Comparison of ENCODE assay signal across 11 cellular contexts in genomic region chr3:44885618-44886017, GRCh38. TPM values are rescaled to one million over a fixed set of nuclear protein-coding genes. Genes with fewer than 3 reads are reported as not detected.
DNase-seq lines count a peak whose midpoint lies in the region; ATAC-seq, FAIRE-seq and TF ChIP-seq lines count a peak whose summit lies in the region.
"Had no signal": no experiment of that assay in that cellular context is flagged by ENCODE, and none has a peak within 500 bp of the region (broad histone marks: within the 10 kb centered on the region; RNA-seq: fewer than 3 reads in every experiment).

No MANE protein-coding gene starts in this region.

- H3K9ac ChIP-seq in fibroblast of lung (ENCODE audit: insufficient read depth, low read length) (no peak overlapping the region), skeletal muscle satellite cell (ENCODE audit: low read depth, low read length) (peak overlapping the region; percentile 65)

- H3K36me3 ChIP-seq in fibroblast of lung (ENCODE audit: control insufficient read depth, insufficient read depth, low read length), result no peaks in the 10 kb centered on the region
- H3K36me3 ChIP-seq in skeletal muscle satellite cell (ENCODE audit: insufficient read depth, low read length), result no peaks in the 10 kb centered on the region

- TF ChIP-seq CTCF in fibroblast of lung (conservative IDR thresholded peaks at IDR 0.05 in 1 of 2, IDR thresholded peaks at IDR 0.05 in 1 of 2; ENCODE audit: low read depth in 1 of 2, low read length in 2 of 2), result no peak
- TF ChIP-seq CTCF in D721Med (IDR thresholded peaks at IDR 0.05; ENCODE audit: insufficient read depth, missing control alignments), result no peak

- H3K9me3 ChIP-seq in fibroblast of lung (ENCODE audit: control insufficient read depth, insufficient read depth, low read depth, low read length) (no peaks in the 10 kb centered on the region), skeletal muscle satellite cell (replicated peaks; ENCODE audit: low read length) (no peaks in the 10 kb centered on the region)

- no peaks in the 10 kb centered on the region for H3K79me2 ChIP-seq in fibroblast of lung (ENCODE audit: control insufficient read depth, insufficient read depth, low read length)

- peak; percentile 58 for DNase-seq in DMS 273 (lab: John Stamatoyannopoulos, UW; ENCODE audit: unreplicated experiment)
- DNase-seq in DMS 273 treated with DMSO at 0.1 percent for 48 hours (lab: John Stamatoyannopoulos, UW), result no peak
- DNase-seq in RPMI7951 (ENCODE audit: low read depth), result peak; percentile 94
- peak; percentile 95 for DNase-seq in fibroblast of lung (ENCODE audit: low read depth in 2 of 2)
- DNase-seq in D721Med (ENCODE audit: insufficient read length, low spot score), result no peak
- DNase-seq: stimulated activated naive CD4-positive, alpha-beta T cell treated with Interleukin-2 at 50 U/mL for 16 hours had no signal

- H3K4me2 ChIP-seq in fibroblast of lung (ENCODE audit: extremely low read depth, insufficient read depth, low read length) (no peak overlapping the region), skeletal muscle satellite cell (ENCODE audit: low read length) (peak overlapping the region; percentile 57)

- no peak overlapping the region for H2AFZ ChIP-seq in fibroblast of lung (ENCODE audit: low read length)

- ATAC-seq in HG03460 (IDR thresholded peaks at IDR 0.05; ENCODE audit: unreplicated experiment) (no peak), HG02884 (IDR thresholded peaks at IDR 0.05; ENCODE audit: unreplicated experiment) (no peak)

- H3K4me3 ChIP-seq in fibroblast of lung (replicated peaks in 1 of 4; ENCODE audit: control extremely low read depth in 1 of 4, insufficient read depth in 1 of 4, low read depth in 3 of 4, low read length in 4 of 4) (no peak overlapping the region), skeletal muscle satellite cell (ENCODE audit: low read length) (peak overlapping the region; percentile 35)

- H4K20me1 ChIP-seq in fibroblast of lung (ENCODE audit: control insufficient read depth, extremely low read depth, insufficient read depth, low read length), result no peaks in the 10 kb centered on the region

- FAIRE-seq in D721Med (lab: Jason Lieb, UNC), result no peak
- FAIRE-seq: H1 had no signal

- peaks cover 28% of the 10 kb centered on the region for H3K4me1 ChIP-seq in fibroblast of lung (ENCODE audit: control insufficient read depth, extremely low read depth, insufficient read depth, low read length)
- peaks cover 44% of the 10 kb centered on the region for H3K4me1 ChIP-seq in skeletal muscle satellite cell (ENCODE audit: control insufficient read depth, insufficient read depth, low read length)

- H3K27me3 ChIP-seq in fibroblast of lung (ENCODE audit: control insufficient read depth, insufficient read depth, low read length) (no peaks in the 10 kb centered on the region), skeletal muscle satellite cell (ENCODE audit: control insufficient read depth, insufficient read depth, low read length) (no peaks in the 10 kb centered on the region)

- peak overlapping the region; percentile 39 for H3K27ac ChIP-seq in fibroblast of lung (ENCODE audit: insufficient read depth, low read length)
- H3K27ac ChIP-seq: 22Rv1 had no signal

RNA-seq across cellular contexts. Expression of gene TGM4, which starts 11.2 kb away (rescaled TPM):
- total RNA-seq in RPMI7951 (2014; rRNA removed; shearing (Covaris generic)), result under 0.01 TPM in 1 of 2 replicates, not detected in the other
- total RNA-seq in fibroblast of lung, result not detected in 2 replicates
- 0.02 TPM in 1 of 2 replicates, not detected in the other for polyA plus RNA-seq in fibroblast of lung
- not detected in 2 replicates for polyA plus RNA-seq in fibroblast of lung (2012)
- polyA minus RNA-seq in fibroblast of lung (ENCODE audit: low replicate concordance), result not detected in 2 replicates
- total RNA-seq in skeletal muscle satellite cell (2012; rRNA removed), result under 0.01 and 0.25 TPM in 2 replicates
- total RNA-seq: H1 had no signal

RNA-seq across cellular contexts. Expression of gene TMEM42, which starts 23.9 kb away (rescaled TPM):
- 11.8 and 17.0 TPM in 2 replicates for total RNA-seq in RPMI7951 (2014; rRNA removed; shearing (Covaris generic))
- 17.2 and 25.3 TPM in 2 replicates for total RNA-seq in fibroblast of lung
- polyA plus RNA-seq in fibroblast of lung, result 20.2 and 23.4 TPM in 2 replicates
- polyA plus RNA-seq in fibroblast of lung (2012), result 16.8 and 17.1 TPM in 2 replicates
- 9.0 and 16.2 TPM in 2 replicates for polyA minus RNA-seq in fibroblast of lung (ENCODE audit: low replicate concordance)
- 9.0 and 11.2 TPM in 2 replicates for total RNA-seq in skeletal muscle satellite cell (2012; rRNA removed)

Comparison
In these comparisons a context has a peak if more than half of its experiments do, and no peak if none do; other contexts are left out.
1. DNase-seq: peak in DMS 273 (single experiment), RPMI7951 (single experiment) and fibroblast of lung (2 of 2); none in DMS 273 treated with DMSO at 0.1 percent for 48 hours (single experiment) and D721Med (single experiment).